ENCODE assay signal across 19 cellular contexts in the genomic region with DNA sequence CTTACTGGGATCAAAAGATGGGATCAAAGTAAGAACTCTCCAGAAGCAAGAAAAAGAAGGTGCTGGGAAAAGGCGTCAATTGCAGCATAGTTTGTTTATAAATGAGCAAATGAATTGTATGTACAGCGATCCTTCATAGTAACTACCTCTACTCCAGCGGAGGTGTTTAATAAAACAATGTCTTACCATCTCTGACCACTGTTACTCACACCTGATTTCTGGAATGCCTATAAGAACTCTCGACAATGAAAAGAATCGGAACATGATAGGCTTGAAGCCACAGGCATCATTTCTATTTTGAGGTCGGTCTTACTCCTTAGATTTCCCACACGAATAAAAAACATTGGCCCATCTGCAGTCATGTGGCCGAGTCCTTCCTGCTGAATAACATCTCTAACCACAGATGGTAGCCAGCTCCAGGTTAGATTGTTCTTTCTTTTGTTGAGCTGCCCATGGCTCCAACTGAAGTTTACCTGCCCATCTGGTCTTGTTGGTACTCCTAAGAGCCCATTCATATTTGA.
"Had no signal": no experiment of that assay in that cellular context is flagged by ENCODE, and none has a peak within 500 bp of the region (broad histone marks: within the 10 kb centered on the region; RNA-seq: fewer than 3 reads in every experiment).

No MANE protein-coding gene starts in this region.

- H3K9me3 Mint-ChIP-seq: effector memory CD8-positive, alpha-beta T cell; naive thymus-derived CD8-positive, alpha-beta T cell; stimulated activated memory B cell treated with anti-CD40 and anti-IgM and Interleukin-4, amounts not matched to agents 10 μg/mL and 1 μg/mL and 100 μg/mL, for 72 hours; stimulated activated naive CD8-positive, alpha-beta T cell treated with anti-CD3 and anti-CD28 coated beads, Interleukin-15, amount 100 ng/mL, for 72 hours had no signal

- ATAC-seq: effector memory CD8-positive, alpha-beta T cell; gastroesophageal sphincter; naive thymus-derived CD8-positive, alpha-beta T cell; right cardiac atrium; stimulated activated memory B cell treated with anti-CD40 and anti-IgM and Interleukin-4, amounts not matched to agents 10 μg/mL and 1 μg/mL and 100 μg/mL, for 72 hours; stimulated activated naive CD8-positive, alpha-beta T cell treated with anti-CD3 and anti-CD28 coated beads, Interleukin-15, amount 100 ng/mL, for 72 hours had no signal

- H3K9me3 ChIP-seq: esophagus squamous epithelium, gastroesophageal sphincter, neutrophil, ovary, testis, tibial nerve had no signal

- H3K27ac ChIP-seq: epithelial cell of prostate, esophagus squamous epithelium, neutrophil, ovary, testis, tibial nerve had no signal

- H3K27ac Mint-ChIP-seq: effector memory CD8-positive, alpha-beta T cell; naive thymus-derived CD8-positive, alpha-beta T cell; stimulated activated memory B cell treated with anti-CD40 and anti-IgM and Interleukin-4, amounts not matched to agents 10 μg/mL and 1 μg/mL and 100 μg/mL, for 72 hours; stimulated activated naive CD8-positive, alpha-beta T cell treated with anti-CD3 and anti-CD28 coated beads, Interleukin-15, amount 100 ng/mL, for 72 hours had no signal

- H3K4me3 ChIP-seq: esophagus squamous epithelium, gastroesophageal sphincter, ovary, testis, tibial nerve had no signal

- H3K27me3 Mint-ChIP-seq: effector memory CD8-positive, alpha-beta T cell; naive thymus-derived CD8-positive, alpha-beta T cell; stimulated activated memory B cell treated with anti-CD40 and anti-IgM and Interleukin-4, amounts not matched to agents 10 μg/mL and 1 μg/mL and 100 μg/mL, for 72 hours; stimulated activated naive CD8-positive, alpha-beta T cell treated with anti-CD3 and anti-CD28 coated beads, Interleukin-15, amount 100 ng/mL, for 72 hours had no signal

- H3K4me1 ChIP-seq: testis, tibial nerve had no signal

- H3K4me3 Mint-ChIP-seq: effector memory CD8-positive, alpha-beta T cell; naive thymus-derived CD8-positive, alpha-beta T cell; stimulated activated memory B cell treated with anti-CD40 and anti-IgM and Interleukin-4, amounts not matched to agents 10 μg/mL and 1 μg/mL and 100 μg/mL, for 72 hours; stimulated activated naive CD8-positive, alpha-beta T cell treated with anti-CD3 and anti-CD28 coated beads, Interleukin-15, amount 100 ng/mL, for 72 hours had no signal

- DNase-seq: effector memory CD8-positive, alpha-beta T cell; esophagus squamous epithelium; foreskin fibroblast; glutamatergic neuron; islet precursor cell; mammary epithelial cell; naive thymus-derived CD8-positive, alpha-beta T cell; ovary; right cardiac atrium; stimulated activated CD4-positive, alpha-beta T cell treated with anti-CD3 and anti-CD28 coated beads, Interleukin-15, amount 100 ng/mL, for 24 hours; stimulated activated CD4-positive, alpha-beta T cell treated with anti-CD3 and anti-CD28 coated beads, Interleukin-1b, Interleukin-23, amount 100 ng/mL, for 48 hours; stimulated activated CD4-positive, alpha-beta T cell treated with anti-CD3 and anti-CD28 coated beads, Interleukin-4, amount 100 ng/mL, for 24 hours; stimulated activated naive CD8-positive, alpha-beta T cell treated with anti-CD3 and anti-CD28 coated beads, Interleukin-15, amount 100 ng/mL, for 72 hours; testis had no signal

- H3K36me3 Mint-ChIP-seq: naive thymus-derived CD8-positive, alpha-beta T cell had no signal

- H3K36me3 ChIP-seq: esophagus squamous epithelium, gastroesophageal sphincter, neutrophil, ovary, tibial nerve had no signal

- H3K27me3 ChIP-seq: esophagus squamous epithelium, gastroesophageal sphincter, neutrophil, ovary, testis, tibial nerve had no signal
